In genomic region chr6:35042451-35042850, GRCh38 we compare ENCODE assay signal across 25 cellular contexts.
A peak's percentile ranks its signal among the peaks of the same experiment; 100 is the strongest.
DNase-seq lines count a peak whose midpoint lies in the region; ATAC-seq, FAIRE-seq and TF ChIP-seq lines count a peak whose summit lies in the region.
"Had no signal": no experiment of that assay in that cellular context is flagged by ENCODE, and none has a peak within 500 bp of the region (broad histone marks: within the 10 kb centered on the region; RNA-seq: fewer than 3 reads in every experiment).

No MANE protein-coding gene starts in this region.

- TF ChIP-seq CTCF in gastroesophageal sphincter (IDR thresholded peaks at IDR 0.05), result no peak
- no peak for TF ChIP-seq CTCF in pancreas (IDR thresholded peaks at IDR 0.05)
- TF ChIP-seq CTCF in upper lobe of left lung (IDR thresholded peaks at IDR 0.05), result no peak

- H3K9me3 Mint-ChIP-seq in activated naive CD4-positive, alpha-beta T cell treated with anti-CD3 and anti-CD28 coated beads, Interleukin-2, amount 10 ng/mL, durations not matched to agents 7 days and 5 days, result no peaks in the 10 kb centered on the region
- H3K9me3 Mint-ChIP-seq: activated naive CD8-positive, alpha-beta T cell treated with anti-CD3 and anti-CD28 coated beads, Interleukin-2, amount 10 ng/mL, durations not matched to agents 7 days and 5 days; CD14-positive monocyte; memory B cell; naive B cell; stimulated activated naive CD8-positive, alpha-beta T cell treated with anti-CD3 and anti-CD28 coated beads, Interleukin-15, Interleukin-2, amounts not matched to agents 100 ng/mL and 50 ng/mL, for 24 hours; type B pancreatic cell had no signal

- no peak for FAIRE-seq in pancreas (lab: Jason Lieb, UNC)

- TF ChIP-seq EP300 in gastroesophageal sphincter (IDR thresholded peaks at IDR 0.05), result no peak
- no peak for TF ChIP-seq EP300 in upper lobe of left lung (IDR thresholded peaks at IDR 0.05)

- no peaks in the 10 kb centered on the region for H3K27me3 Mint-ChIP-seq in activated naive CD4-positive, alpha-beta T cell treated with anti-CD3 and anti-CD28 coated beads, Interleukin-2, amount 10 ng/mL, durations not matched to agents 7 days and 5 days
- H3K27me3 Mint-ChIP-seq: activated naive CD8-positive, alpha-beta T cell treated with anti-CD3 and anti-CD28 coated beads, Interleukin-2, amount 10 ng/mL, durations not matched to agents 7 days and 5 days; memory B cell; naive B cell; stimulated activated naive CD8-positive, alpha-beta T cell treated with anti-CD3 and anti-CD28 coated beads, Interleukin-15, Interleukin-2, amounts not matched to agents 100 ng/mL and 50 ng/mL, for 24 hours; type B pancreatic cell had no signal

- no peak overlapping the region for H3K4me3 Mint-ChIP-seq in activated naive CD4-positive, alpha-beta T cell treated with anti-CD3 and anti-CD28 coated beads, Interleukin-2, amount 10 ng/mL, durations not matched to agents 7 days and 5 days
- H3K4me3 Mint-ChIP-seq: activated naive CD8-positive, alpha-beta T cell treated with anti-CD3 and anti-CD28 coated beads, Interleukin-2, amount 10 ng/mL, durations not matched to agents 7 days and 5 days; CD14-positive monocyte; memory B cell; naive B cell; stimulated activated naive CD8-positive, alpha-beta T cell treated with anti-CD3 and anti-CD28 coated beads, Interleukin-15, Interleukin-2, amounts not matched to agents 100 ng/mL and 50 ng/mL, for 24 hours; type B pancreatic cell had no signal

- H3K36me3 ChIP-seq in gastroesophageal sphincter, result peaks cover 0 to 6% of the 10 kb centered on the region in 2 donors
- no peaks in the 10 kb centered on the region for H3K36me3 ChIP-seq in pancreas
- H3K36me3 ChIP-seq in upper lobe of left lung, result peaks cover 0 to 12% (median 0%) of the 10 kb centered on the region in 4 donors

- no peak for ATAC-seq in gastroesophageal sphincter
- no peak for ATAC-seq in pancreas
- no peak for ATAC-seq in upper lobe of left lung (ENCODE audit: low FRiP score in 2 of 2)
- ATAC-seq in HG03521 (IDR thresholded peaks at IDR 0.05; ENCODE audit: unreplicated experiment), result no peak

- CTCF ChIA-PET in activated naive CD4-positive, alpha-beta T cell treated with anti-CD3 and anti-CD28 coated beads, Interleukin-2, amount 10 ng/mL, durations not matched to agents 7 days and 5 days (lab: Charles Lee), result no interaction called here

- H3K9me3 ChIP-seq in gastroesophageal sphincter (no peaks in the 10 kb centered on the region), pancreas (no peaks in the 10 kb centered on the region), upper lobe of left lung (no peaks in the 10 kb centered on the region)

- H3K27me3 ChIP-seq in gastroesophageal sphincter (no peaks in the 10 kb centered on the region), pancreas (no peaks in the 10 kb centered on the region), upper lobe of left lung (no peaks in the 10 kb centered on the region)

- H3K4me1 ChIP-seq in gastroesophageal sphincter, result peaks cover 46 to 99% (median 75%) of the 10 kb centered on the region in 3 donors
- peaks cover 5 to 32% (median 29%) of the 10 kb centered on the region in 3 donors for H3K4me1 ChIP-seq in pancreas
- peaks cover 64 to 80% (median 68%) of the 10 kb centered on the region in 4 donors for H3K4me1 ChIP-seq in upper lobe of left lung

- no peak overlapping the region for H3K4me3 ChIP-seq in gastroesophageal sphincter
- no peak overlapping the region for H3K4me3 ChIP-seq in pancreas
- H3K4me3 ChIP-seq in upper lobe of left lung, result no peak overlapping the region
- H3K4me3 ChIP-seq: skin epidermis had no signal

- DNase-seq in pancreas (no peak), upper lobe of left lung (no peak), glomerular visceral epithelial cell (ENCODE audit: extremely low spot score) (no peak)
- no peak for DNase-seq in activated naive CD4-positive, alpha-beta T cell treated with anti-CD3 and anti-CD28 coated beads, Interleukin-2, amount 10 ng/mL, durations not matched to agents 7 days and 5 days
- DNase-seq: activated CD4-positive, alpha-beta T cell treated with anti-CD3 and anti-CD28 coated beads for 48 hours; activated effector memory CD4-positive, alpha-beta T cell treated with anti-CD3 and anti-CD28 coated beads, Interleukin-2, amount 50 U/mL, for 16 hours; activated naive CD8-positive, alpha-beta T cell treated with anti-CD3 and anti-CD28 coated beads, Interleukin-2, amount 10 ng/mL, durations not matched to agents 7 days and 5 days; activated T-cell treated with anti-CD3 and anti-CD28 coated beads, Interleukin-2, amount 50 U/mL, for 1 hour; Calu3; cerebellar nuclear complex; DND-41; head of caudate nucleus; MV-4-11; naive B cell; NCI-H1436 treated with DMSO at 0.1 percent for 48 hours; NCI-H510A; nucleus accumbens had no signal

- WGBS in gastroesophageal sphincter (ENCODE audit: low coverage in 1 of 2), 2 donors, result 84 to 86% methylated on average over 6 to 7 of the region's 7 CpGs
- 98% methylated on average over 7 of the region's 7 CpGs for WGBS in pancreas, 2 donors
- 92 to 96% methylated on average over 5 to 7 of the region's 7 CpGs for WGBS in upper lobe of left lung, 2 donors

- TF ChIP-seq POLR2A in gastroesophageal sphincter (IDR thresholded peaks at IDR 0.05), result no peak
- no peak for TF ChIP-seq POLR2A in upper lobe of left lung (IDR thresholded peaks at IDR 0.05)

- H3K27ac ChIP-seq in angular gyrus (ENCODE audit: low read depth, low read length) (peak overlapping the region; percentile 22), gastroesophageal sphincter (peak overlapping the region; percentile 54 to 97 (median 88)), pancreas (peak overlapping the region in 3 of 4 donors; percentile 73 to 84 (median 79)), upper lobe of left lung (peak overlapping the region in 3 of 4 donors; percentile 82 to 86 (median 85))

- H3K27ac Mint-ChIP-seq in activated naive CD4-positive, alpha-beta T cell treated with anti-CD3 and anti-CD28 coated beads, Interleukin-2, amount 10 ng/mL, durations not matched to agents 7 days and 5 days, result no peak overlapping the region
- H3K27ac Mint-ChIP-seq: activated naive CD8-positive, alpha-beta T cell treated with anti-CD3 and anti-CD28 coated beads, Interleukin-2, amount 10 ng/mL, durations not matched to agents 7 days and 5 days; memory B cell; stimulated activated naive CD8-positive, alpha-beta T cell treated with anti-CD3 and anti-CD28 coated beads, Interleukin-15, Interleukin-2, amounts not matched to agents 100 ng/mL and 50 ng/mL, for 24 hours had no signal

- intact Hi-C loops in pancreas (cut with DNase I), result no loop called here

- H3K36me3 Mint-ChIP-seq in activated naive CD4-positive, alpha-beta T cell treated with anti-CD3 and anti-CD28 coated beads, Interleukin-2, amount 10 ng/mL, durations not matched to agents 7 days and 5 days, result no peaks in the 10 kb centered on the region

- no peaks in the 10 kb centered on the region for H3K4me1 Mint-ChIP-seq in activated naive CD4-positive, alpha-beta T cell treated with anti-CD3 and anti-CD28 coated beads, Interleukin-2, amount 10 ng/mL, durations not matched to agents 7 days and 5 days
- H3K4me1 Mint-ChIP-seq: memory B cell had no signal

Comparison
In these comparisons a context has a peak if more than half of its experiments do, and no peak if none do; other contexts are left out.
1. H3K27ac ChIP-seq: peak in every context shown above with its lines; median percentile 88 in gastroesophageal sphincter; 85 in upper lobe of left lung; 79 in pancreas; 22 in angular gyrus.